14 cellular contexts compared by ENCODE assay signal in genomic region chr18:77052297-77052645, GRCh38.
DNase-seq lines count a peak whose midpoint lies in the region; ATAC-seq and TF ChIP-seq lines count a peak whose summit lies in the region.
"Had no signal": no experiment of that assay in that cellular context is flagged by ENCODE, and none has a peak within 500 bp of the region (broad histone marks: within the 10 kb centered on the region; RNA-seq: fewer than 3 reads in every experiment).

No MANE protein-coding gene starts in this region.

- H3K9me3 ChIP-seq in DOHH2 (ENCODE audit: control insufficient read depth, insufficient read depth, low read length) (no peaks in the 10 kb centered on the region), lower lobe of right lung (no peaks in the 10 kb centered on the region)
- H3K9me3 ChIP-seq: testis had no signal

- peak overlapping the region; percentile 70 for H3K4me2 ChIP-seq in DOHH2 (ENCODE audit: low read length)

- H3K36me3 Mint-ChIP-seq in activated CD4-positive, alpha-beta memory T cell treated with anti-CD3 and anti-CD28 coated beads, Interleukin-2, amount 10 ng/mL, durations not matched to agents 7 days and 5 days (ENCODE audit: low read depth), result peaks cover 34% of the 10 kb centered on the region
- H3K36me3 Mint-ChIP-seq in osteocyte (ENCODE audit: unreplicated experiment), result peaks cover 3% of the 10 kb centered on the region

- no peak overlapping the region for H3K4me3 Mint-ChIP-seq in activated CD4-positive, alpha-beta memory T cell treated with anti-CD3 and anti-CD28 coated beads, Interleukin-2, amount 10 ng/mL, durations not matched to agents 7 days and 5 days
- H3K4me3 Mint-ChIP-seq in osteocyte (ENCODE audit: unreplicated experiment), result no peak overlapping the region

- ATAC-seq in lower lobe of right lung (no peak), HG03159 (IDR thresholded peaks at IDR 0.05; ENCODE audit: unreplicated experiment) (no peak)
- ATAC-seq: right cardiac atrium had no signal

- TF ChIP-seq CTCF in DOHH2 (IDR thresholded peaks at IDR 0.05; ENCODE audit: low read depth, low read length, poor library complexity, severe bottlenecking), result no peak
- TF ChIP-seq CTCF in lower lobe of right lung (IDR thresholded peaks at IDR 0.05), result no peak
- no peak for TF ChIP-seq CTCF in osteocyte (IDR thresholded peaks at IDR 0.05)

- DNase-seq in activated CD4-positive, alpha-beta memory T cell treated with anti-CD3 and anti-CD28 coated beads, Interleukin-2, amount 10 ng/mL, durations not matched to agents 7 days and 5 days, result no peak
- no peak for DNase-seq in lower lobe of right lung
- DNase-seq in MV-4-11 (lab: John Stamatoyannopoulos, UW), result no peak
- DNase-seq in DMS79 treated with DMSO at 0.1 percent for 48 hours (lab: John Stamatoyannopoulos, UW), result no peak
- no peak for DNase-seq in osteocyte (ENCODE audit: extremely low spot score, unreplicated experiment)
- DNase-seq: dermis blood vessel endothelial cell, NCI-H1105 treated with DMSO at 0.1 percent for 48 hours, NCI-H446 treated with DMSO at 0.1 percent for 48 hours, T1000, testis had no signal

- H3F3A ChIP-seq in DOHH2 (ENCODE audit: control insufficient read depth, insufficient read depth), result peaks cover 11% of the 10 kb centered on the region

- H3K27me3 ChIP-seq in DOHH2 (ENCODE audit: control insufficient read depth, low read length) (no peaks in the 10 kb centered on the region), lower lobe of right lung (ENCODE audit: low read depth) (no peaks in the 10 kb centered on the region)
- H3K27me3 ChIP-seq: testis had no signal

- peaks cover 14% of the 10 kb centered on the region for H3K79me2 ChIP-seq in DOHH2 (ENCODE audit: control insufficient read depth, low read length)

- intact Hi-C loops in lower lobe of right lung (cut with DNase I), result no loop called here

- H3K27ac ChIP-seq in DOHH2 (ENCODE audit: low read depth, low read length) (peak overlapping the region; percentile 74), lower lobe of right lung (peak overlapping the region; percentile 89), skin epidermis (peak overlapping the region in 19 of 21 experiments; percentile 11 to 94 (median 85))
- H3K27ac ChIP-seq: testis had no signal

- no peaks in the 10 kb centered on the region for H3K9me2 ChIP-seq in DOHH2 (replicated peaks; ENCODE audit: control insufficient read depth, low read length)

- peaks cover 68% of the 10 kb centered on the region for H3K4me1 Mint-ChIP-seq in activated CD4-positive, alpha-beta memory T cell treated with anti-CD3 and anti-CD28 coated beads, Interleukin-2, amount 10 ng/mL, durations not matched to agents 7 days and 5 days
- peaks cover 38% of the 10 kb centered on the region for H3K4me1 Mint-ChIP-seq in osteocyte (ENCODE audit: unreplicated experiment)

- no peaks in the 10 kb centered on the region for H3K27me3 Mint-ChIP-seq in activated CD4-positive, alpha-beta memory T cell treated with anti-CD3 and anti-CD28 coated beads, Interleukin-2, amount 10 ng/mL, durations not matched to agents 7 days and 5 days
- H3K27me3 Mint-ChIP-seq in osteocyte (ENCODE audit: unreplicated experiment), result no peaks in the 10 kb centered on the region

- POLR2A ChIA-PET in activated CD4-positive, alpha-beta memory T cell treated with anti-CD3 and anti-CD28 coated beads, Interleukin-2, amount 10 ng/mL, durations not matched to agents 7 days and 5 days (lab: Charles Lee), result interaction anchor here (0.8 to 6.7 kb wide), 4 partner anchors 14 to 83 kb away, joined by 3 to 170 read pairs (median 32); partner anchors contain the start of gene MBP

- H4K20me1 ChIP-seq in DOHH2 (ENCODE audit: control insufficient read depth, insufficient read depth, low read depth, low read length), result no peaks in the 10 kb centered on the region

- H3K27ac Mint-ChIP-seq in activated CD4-positive, alpha-beta memory T cell treated with anti-CD3 and anti-CD28 coated beads, Interleukin-2, amount 10 ng/mL, durations not matched to agents 7 days and 5 days, result peak overlapping the region; percentile 58
- H3K27ac Mint-ChIP-seq in osteocyte (ENCODE audit: unreplicated experiment), result no peak overlapping the region

- CTCF ChIA-PET in activated CD4-positive, alpha-beta memory T cell treated with anti-CD3 and anti-CD28 coated beads, Interleukin-2, amount 10 ng/mL, durations not matched to agents 7 days and 5 days (lab: Charles Lee), result interaction anchor here (1.0 to 4.4 kb wide), 3 partner anchors 11 to 159 kb away, joined by 3 to 49 read pairs (median 20); no protein-coding TSS in a partner anchor

- H3K36me3 ChIP-seq in DOHH2 (ENCODE audit: control insufficient read depth, low read length) (peaks cover 8% of the 10 kb centered on the region), lower lobe of right lung (peaks cover 4% of the 10 kb centered on the region)

- peaks cover 72% of the 10 kb centered on the region for H3K4me1 ChIP-seq in DOHH2 (ENCODE audit: control insufficient read depth, low read length)
- peaks cover 57% of the 10 kb centered on the region for H3K4me1 ChIP-seq in lower lobe of right lung

- H3K4me3 ChIP-seq in DOHH2 (ENCODE audit: low read length) (no peak overlapping the region; the same call in 1 of the 2 replicates), lower lobe of right lung (no peak overlapping the region), skin epidermis (no peak overlapping the region)
- H3K4me3 ChIP-seq: testis had no signal

- H3K9me3 Mint-ChIP-seq in activated CD4-positive, alpha-beta memory T cell treated with anti-CD3 and anti-CD28 coated beads, Interleukin-2, amount 10 ng/mL, durations not matched to agents 7 days and 5 days, result no peaks in the 10 kb centered on the region
- no peaks in the 10 kb centered on the region for H3K9me3 Mint-ChIP-seq in osteocyte (ENCODE audit: unreplicated experiment)
